In the genomic region with DNA sequence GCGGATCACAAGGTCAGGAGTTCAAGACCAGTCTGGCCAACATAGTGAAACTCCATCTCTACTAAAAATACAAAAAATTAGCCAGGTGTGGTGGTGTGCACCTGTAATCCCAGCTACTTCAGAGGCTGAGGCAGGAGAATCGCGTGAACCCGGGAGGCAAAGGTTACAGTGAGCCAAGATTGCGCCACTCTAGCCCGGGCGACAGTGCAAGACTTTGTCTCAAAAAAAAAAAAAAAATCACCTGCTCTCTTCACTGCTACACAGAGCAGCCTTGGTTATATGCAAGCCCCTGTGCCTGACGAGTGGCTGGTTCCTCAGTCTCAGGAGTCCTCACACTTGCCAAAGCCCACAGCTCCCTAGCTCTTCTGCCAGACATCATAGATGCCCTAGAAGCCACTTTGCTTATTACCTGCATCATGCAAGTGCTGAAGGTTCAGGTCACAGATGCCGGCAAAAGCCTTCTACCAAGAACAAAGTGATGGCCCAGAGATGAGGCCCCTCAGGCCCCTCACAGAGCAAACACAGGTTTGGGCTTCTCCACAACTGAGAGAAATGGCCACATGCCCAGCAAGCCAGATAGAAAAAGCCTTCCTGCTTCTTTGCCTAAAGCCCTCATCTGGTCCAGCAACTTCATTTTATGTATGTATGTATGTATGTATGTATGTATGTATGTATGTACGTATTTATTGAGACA, we compare ENCODE assay signal across 1 cellular context.
TF ChIP-seq lines count a peak whose summit lies in the region.

No MANE protein-coding gene starts in this region.

TF ChIP-seq in HepG2, 621 proteins besides CTCF, POLR2A, EP300 and RAD21 (continues in another document):
- no peak for TF ChIP-seq ZNF431 (CRISPR knock-in tag; IDR thresholded peaks at IDR 0.05; ENCODE audit: borderline replicate concordance, low read depth)
- TF ChIP-seq ZNF552 (CRISPR knock-in tag; IDR thresholded peaks at IDR 0.05; ENCODE audit: borderline replicate concordance): 0 out of 2 replicates have a peak, but pooled peaks have one; percentile 58
- no peak for TF ChIP-seq SYNCRIP (IDR thresholded peaks at IDR 0.05; ENCODE audit: insufficient read depth, low read depth, low read length)
- TF ChIP-seq TCF7L2 (IDR thresholded peaks at IDR 0.05; ENCODE audit: low read depth, low read length): no peak
- TF ChIP-seq ZNF772 (CRISPR knock-in tag; IDR thresholded peaks at IDR 0.05): no peak
- no peak for TF ChIP-seq FOXK1 (CRISPR knock-in tag; IDR thresholded peaks at IDR 0.05; ENCODE audit: borderline replicate concordance, low read depth)
- TF ChIP-seq ZBTB40 (IDR thresholded peaks at IDR 0.05): no peak
- TF ChIP-seq ZBTB40 (CRISPR knock-in tag; IDR thresholded peaks at IDR 0.05): 0 out of 2 replicates have a peak, but pooled peaks have one; percentile 16
- no peak for TF ChIP-seq MYC (CRISPR knock-in tag; IDR thresholded peaks at IDR 0.05; ENCODE audit: borderline replicate concordance)
- peak; percentile 98 for TF ChIP-seq ZNF460 (CRISPR knock-in tag; IDR thresholded peaks at IDR 0.05; ENCODE audit: borderline replicate concordance)
- no peak for TF ChIP-seq GABPA (IDR thresholded peaks at IDR 0.05; ENCODE audit: low read depth, low read length)
- TF ChIP-seq GABPA (CRISPR knock-in tag; IDR thresholded peaks at IDR 0.05; ENCODE audit: low read depth): no peak
- TF ChIP-seq ZNF383 (CRISPR knock-in tag; IDR thresholded peaks at IDR 0.05; ENCODE audit: borderline replicate concordance): no peak
- peak; percentile 39; the same call in 1 of the 2 replicates for TF ChIP-seq SALL1 (CRISPR knock-in tag; IDR thresholded peaks at IDR 0.05)
- no peak for TF ChIP-seq TAF15 (IDR thresholded peaks at IDR 0.05; ENCODE audit: low read depth, low read length, poor library complexity, severe bottlenecking)
- no peak for TF ChIP-seq KDM5B (CRISPR knock-in tag; IDR thresholded peaks at IDR 0.05; ENCODE audit: borderline replicate concordance)
- TF ChIP-seq STAT5B (CRISPR knock-in tag; IDR thresholded peaks at IDR 0.05): no peak
- no peak for TF ChIP-seq CENPX (CRISPR knock-in tag; IDR thresholded peaks at IDR 0.05)
- no peak for TF ChIP-seq ZNF589 (CRISPR knock-in tag; conservative IDR thresholded peaks at IDR 0.05)
- no peak for TF ChIP-seq ZNF33B (CRISPR knock-in tag; IDR thresholded peaks at IDR 0.05)
- no peak for TF ChIP-seq RBM39 (IDR thresholded peaks at IDR 0.05; ENCODE audit: low read depth, low read length, poor library complexity, severe bottlenecking)
- TF ChIP-seq, protein P1, sequence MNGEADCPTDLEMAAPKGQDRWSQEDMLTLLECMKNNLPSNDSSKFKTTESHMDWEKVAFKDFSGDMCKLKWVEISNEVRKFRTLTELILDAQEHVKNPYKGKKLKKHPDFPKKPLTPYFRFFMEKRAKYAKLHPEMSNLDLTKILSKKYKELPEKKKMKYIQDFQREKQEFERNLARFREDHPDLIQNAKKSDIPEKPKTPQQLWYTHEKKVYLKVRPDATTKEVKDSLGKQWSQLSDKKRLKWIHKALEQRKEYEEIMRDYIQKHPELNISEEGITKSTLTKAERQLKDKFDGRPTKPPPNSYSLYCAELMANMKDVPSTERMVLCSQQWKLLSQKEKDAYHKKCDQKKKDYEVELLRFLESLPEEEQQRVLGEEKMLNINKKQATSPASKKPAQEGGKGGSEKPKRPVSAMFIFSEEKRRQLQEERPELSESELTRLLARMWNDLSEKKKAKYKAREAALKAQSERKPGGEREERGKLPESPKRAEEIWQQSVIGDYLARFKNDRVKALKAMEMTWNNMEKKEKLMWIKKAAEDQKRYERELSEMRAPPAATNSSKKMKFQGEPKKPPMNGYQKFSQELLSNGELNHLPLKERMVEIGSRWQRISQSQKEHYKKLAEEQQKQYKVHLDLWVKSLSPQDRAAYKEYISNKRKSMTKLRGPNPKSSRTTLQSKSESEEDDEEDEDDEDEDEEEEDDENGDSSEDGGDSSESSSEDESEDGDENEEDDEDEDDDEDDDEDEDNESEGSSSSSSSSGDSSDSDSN (CRISPR knock-in tag; IDR thresholded peaks at IDR 0.05): no peak
- no peak for TF ChIP-seq FOXC1 (CRISPR knock-in tag; IDR thresholded peaks at IDR 0.05; ENCODE audit: borderline replicate concordance)
- TF ChIP-seq SNAPC2 (CRISPR knock-in tag; IDR thresholded peaks at IDR 0.05): no peak
- TF ChIP-seq ZNF138 (CRISPR knock-in tag; IDR thresholded peaks at IDR 0.05; ENCODE audit: low read depth): no peak
- peak; percentile 94; the same call in 1 of the 2 replicates for TF ChIP-seq ZNF124 (CRISPR knock-in tag; IDR thresholded peaks at IDR 0.05)
- TF ChIP-seq CEBPG (CRISPR knock-in tag; IDR thresholded peaks at IDR 0.05): peak; percentile 79
- TF ChIP-seq FOXO4 (CRISPR knock-in tag; conservative IDR thresholded peaks at IDR 0.05): no peak
- TF ChIP-seq, protein P2, sequence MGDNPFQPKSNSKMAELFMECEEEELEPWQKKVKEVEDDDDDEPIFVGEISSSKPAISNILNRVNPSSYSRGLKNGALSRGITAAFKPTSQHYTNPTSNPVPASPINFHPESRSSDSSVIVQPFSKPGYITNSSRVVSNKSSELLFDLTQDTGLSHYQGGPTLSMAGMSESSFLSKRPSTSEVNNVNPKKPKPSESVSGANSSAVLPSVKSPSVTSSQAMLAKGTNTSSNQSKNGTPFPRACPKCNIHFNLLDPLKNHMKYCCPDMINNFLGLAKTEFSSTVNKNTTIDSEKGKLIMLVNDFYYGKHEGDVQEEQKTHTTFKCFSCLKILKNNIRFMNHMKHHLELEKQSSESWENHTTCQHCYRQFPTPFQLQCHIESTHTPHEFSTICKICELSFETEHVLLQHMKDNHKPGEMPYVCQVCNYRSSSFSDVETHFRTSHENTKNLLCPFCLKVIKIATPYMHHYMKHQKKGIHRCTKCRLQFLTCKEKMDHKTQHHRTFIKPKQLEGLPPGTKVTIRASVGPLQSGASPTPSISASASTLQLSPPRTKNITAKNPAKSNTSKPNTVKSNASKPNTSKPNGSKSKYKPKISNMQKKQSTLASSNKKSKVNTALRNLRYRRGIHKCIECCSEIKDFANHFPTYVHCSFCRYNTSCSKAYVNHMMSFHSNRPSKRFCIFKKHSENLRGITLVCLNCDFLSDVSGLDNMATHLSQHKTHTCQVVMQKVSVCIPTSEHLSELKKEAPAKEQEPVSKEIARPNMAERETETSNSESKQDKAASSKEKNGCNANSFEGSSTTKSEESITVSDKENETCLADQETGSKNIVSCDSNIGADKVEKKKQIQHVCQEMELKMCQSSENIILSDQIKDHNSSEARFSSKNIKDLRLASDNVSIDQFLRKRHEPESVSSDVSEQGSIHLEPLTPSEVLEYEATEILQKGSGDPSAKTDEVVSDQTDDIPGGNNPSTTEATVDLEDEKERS (CRISPR knock-in tag; IDR thresholded peaks at IDR 0.05): peak; percentile 92
- TF ChIP-seq RARA (CRISPR knock-in tag; IDR thresholded peaks at IDR 0.05): peak; percentile 38; the same call in 1 of the 2 replicates
- TF ChIP-seq FOSL2 (CRISPR knock-in tag; IDR thresholded peaks at IDR 0.05): peak; percentile 24; the same call in 1 of the 2 replicates
- no peak for TF ChIP-seq CREB3 (CRISPR knock-in tag; IDR thresholded peaks at IDR 0.05)
- TF ChIP-seq PRMT3 (CRISPR knock-in tag; IDR thresholded peaks at IDR 0.05; ENCODE audit: borderline replicate concordance, low read depth): no peak
- TF ChIP-seq RNF2 (conservative IDR thresholded peaks at IDR 0.05; ENCODE audit: low read depth): no peak
- TF ChIP-seq, protein P3, sequence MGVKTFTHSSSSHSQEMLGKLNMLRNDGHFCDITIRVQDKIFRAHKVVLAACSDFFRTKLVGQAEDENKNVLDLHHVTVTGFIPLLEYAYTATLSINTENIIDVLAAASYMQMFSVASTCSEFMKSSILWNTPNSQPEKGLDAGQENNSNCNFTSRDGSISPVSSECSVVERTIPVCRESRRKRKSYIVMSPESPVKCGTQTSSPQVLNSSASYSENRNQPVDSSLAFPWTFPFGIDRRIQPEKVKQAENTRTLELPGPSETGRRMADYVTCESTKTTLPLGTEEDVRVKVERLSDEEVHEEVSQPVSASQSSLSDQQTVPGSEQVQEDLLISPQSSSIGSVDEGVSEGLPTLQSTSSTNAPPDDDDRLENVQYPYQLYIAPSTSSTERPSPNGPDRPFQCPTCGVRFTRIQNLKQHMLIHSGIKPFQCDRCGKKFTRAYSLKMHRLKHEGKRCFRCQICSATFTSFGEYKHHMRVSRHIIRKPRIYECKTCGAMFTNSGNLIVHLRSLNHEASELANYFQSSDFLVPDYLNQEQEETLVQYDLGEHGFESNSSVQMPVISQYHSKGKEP (CRISPR knock-in tag; IDR thresholded peaks at IDR 0.05): no peak
- no peak for TF ChIP-seq RFXAP (CRISPR knock-in tag; IDR thresholded peaks at IDR 0.05; ENCODE audit: borderline replicate concordance)
- TF ChIP-seq ARNTL (CRISPR knock-in tag; IDR thresholded peaks at IDR 0.05): no peak
- TF ChIP-seq SKI (IDR thresholded peaks at IDR 0.05; ENCODE audit: partially characterized antibody): no peak
- TF ChIP-seq RFX3 (CRISPR knock-in tag; IDR thresholded peaks at IDR 0.05): no peak
- no peak for TF ChIP-seq ZFP36L2 (CRISPR knock-in tag; IDR thresholded peaks at IDR 0.05)
- no peak for TF ChIP-seq ZNF740 (CRISPR knock-in tag; IDR thresholded peaks at IDR 0.05)
- TF ChIP-seq ZNF709 (CRISPR knock-in tag; IDR thresholded peaks at IDR 0.05): no peak
- TF ChIP-seq SOX6 (IDR thresholded peaks at IDR 0.05): no peak
- TF ChIP-seq SOX6 (CRISPR knock-in tag; IDR thresholded peaks at IDR 0.05): peak; percentile 57
